Comparison of ENCODE assay signal across 8 cellular contexts in the genomic region with DNA sequence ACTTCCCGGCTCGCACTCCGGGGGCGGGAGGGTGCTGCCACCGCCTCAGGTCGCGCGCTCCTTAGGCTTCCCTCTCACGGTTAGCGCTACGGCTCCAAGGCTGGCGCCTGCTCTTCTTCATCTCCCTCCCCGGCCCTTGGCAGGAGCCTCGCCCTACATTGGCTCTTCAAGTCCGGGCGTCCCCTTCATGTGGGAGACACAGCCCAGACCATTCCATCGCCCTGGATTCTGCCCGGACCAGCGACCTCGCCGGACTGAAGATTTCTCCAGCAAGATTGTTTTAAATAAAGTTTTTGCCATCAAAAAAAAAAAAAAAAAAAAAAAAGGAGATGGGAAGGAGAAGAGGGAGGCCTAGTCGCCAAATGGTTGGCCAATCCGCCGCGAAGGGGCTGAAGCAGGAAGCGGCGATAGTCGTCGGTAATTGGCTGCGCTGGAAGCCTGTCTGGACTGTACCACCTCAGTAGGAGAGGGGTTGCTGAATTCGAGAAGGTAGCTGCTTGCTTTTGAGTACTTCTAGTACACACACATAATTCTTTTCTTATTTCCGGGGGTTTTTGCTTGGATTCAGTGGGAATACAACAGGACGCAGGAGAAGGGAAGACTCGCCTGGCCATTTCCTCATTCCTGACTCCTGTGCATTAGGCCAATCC. TPM values are rescaled to one million over a fixed set of nuclear protein-coding genes. Genes with fewer than 3 reads are reported as not detected.
DNase-seq lines count a peak whose midpoint lies in the region; TF ChIP-seq lines count a peak whose summit lies in the region.

No MANE protein-coding gene starts in this region.

- H3K36me3 Mint-ChIP-seq in H9 (ENCODE audit: insufficient read depth in 1 of 3, low read depth in 3 of 3) (peaks cover 4 to 17% (median 12%) of the 10 kb centered on the region in 3 experiments), nephron progenitor cell (ENCODE audit: low read depth) (peaks cover 10% of the 10 kb centered on the region)
- H3K36me3 Mint-ChIP-seq in stimulated activated naive CD8-positive, alpha-beta T cell treated with anti-CD3 and anti-CD28 coated beads, Interleukin-15, Interleukin-2, amounts not matched to agents 100 ng/mL and 50 ng/mL, for 24 hours (ENCODE audit: low read depth): peaks cover 16% of the 10 kb centered on the region

- H4K5ac ChIP-seq in H9 (ENCODE audit: insufficient read length, low read depth, low read length): no peak overlapping the region

- H3K36me3 ChIP-seq in ES-I3 (ENCODE audit: insufficient read depth, low read length): peaks cover 2% of the 10 kb centered on the region; the same call in 1 of the 2 replicates

- H3K9me3 Mint-ChIP-seq in H9: peaks cover 0 to 3% of the 10 kb centered on the region in 2 experiments; a peak in 3 of 5 replicates
- H3K9me3 Mint-ChIP-seq in nephron progenitor cell: no peaks in the 10 kb centered on the region
- H3K9me3 Mint-ChIP-seq in stimulated activated naive CD8-positive, alpha-beta T cell treated with anti-CD3 and anti-CD28 coated beads, Interleukin-15, Interleukin-2, amounts not matched to agents 100 ng/mL and 50 ng/mL, for 24 hours: no peaks in the 10 kb centered on the region

- H4K91ac ChIP-seq in H9 (ENCODE audit: insufficient read length, low read depth, low read length): no peak overlapping the region

- H3K4ac ChIP-seq in H9 (ENCODE audit: low read depth, low read length): no peak overlapping the region; the same call in 1 of the 2 replicates

- peak; percentile 98 for DNase-seq in H9
- DNase-seq in M059J (ENCODE audit: low read depth): peak; percentile 98
- peak; percentile 75 to 88 for DNase-seq in SHP77 (lab: John Stamatoyannopoulos, UW)
- peak; percentile 60 for DNase-seq in activated gamma-delta T cell (lab: John Stamatoyannopoulos, UW)
- peak; percentile 99 for DNase-seq in fibroblast of the conjunctiva (ENCODE audit: low read depth)
- peak; percentile 86 for DNase-seq in nephron progenitor cell

- H3K27ac ChIP-seq in H9 (ENCODE audit: insufficient read length, low read depth, low read length): peak overlapping the region; percentile 93

- no peak overlapping the region for H3K23ac ChIP-seq in H9 (ENCODE audit: insufficient read length, low read depth, low read length)

- H3K4me1 ChIP-seq in ES-I3 (ENCODE audit: insufficient read depth, low read length): no peaks in the 10 kb centered on the region
- no peaks in the 10 kb centered on the region for H3K4me1 ChIP-seq in H9 (ENCODE audit: insufficient read depth, low read length)

- no peak overlapping the region for H2BK15ac ChIP-seq in H9 (ENCODE audit: low read depth, low read length)

- H3K4me1 Mint-ChIP-seq in H9 (peaks cover 10 to 15% of the 10 kb centered on the region in 2 experiments), nephron progenitor cell (peaks cover 42% of the 10 kb centered on the region)
- peaks cover 56% of the 10 kb centered on the region for H3K4me1 Mint-ChIP-seq in stimulated activated naive CD8-positive, alpha-beta T cell treated with anti-CD3 and anti-CD28 coated beads, Interleukin-15, Interleukin-2, amounts not matched to agents 100 ng/mL and 50 ng/mL, for 24 hours (ENCODE audit: low read depth)

- peak overlapping the region; percentile 100 for H3K27ac Mint-ChIP-seq in H9
- H3K27ac Mint-ChIP-seq in nephron progenitor cell: peak overlapping the region; percentile 100
- peak overlapping the region; percentile 100 for H3K27ac Mint-ChIP-seq in stimulated activated naive CD8-positive, alpha-beta T cell treated with anti-CD3 and anti-CD28 coated beads, Interleukin-15, Interleukin-2, amounts not matched to agents 100 ng/mL and 50 ng/mL, for 24 hours

- TF ChIP-seq CTCF in H9 (conservative IDR thresholded peaks at IDR 0.05) (no peak), nephron progenitor cell (IDR thresholded peaks at IDR 0.05) (no peak)

- peaks cover 6% of the 10 kb centered on the region for H3K23me2 ChIP-seq in H9 (ENCODE audit: insufficient read length, low read depth, low read length, poor library complexity, severe bottlenecking)

- H3K27me3 ChIP-seq in H9 (ENCODE audit: insufficient read depth, low read length): no peaks in the 10 kb centered on the region

- H3T11ph ChIP-seq in H9 (ENCODE audit: low read length): peak overlapping the region; percentile 95

- peak overlapping the region; percentile 72 for H2BK120ac ChIP-seq in H9 (ENCODE audit: low read depth, low read length, poor library complexity, severe bottlenecking)

- H3K4me3 Mint-ChIP-seq in H9 (peak overlapping the region; percentile 91 to 95), nephron progenitor cell (peak overlapping the region; percentile 99)
- peak overlapping the region; percentile 98 for H3K4me3 Mint-ChIP-seq in stimulated activated naive CD8-positive, alpha-beta T cell treated with anti-CD3 and anti-CD28 coated beads, Interleukin-15, Interleukin-2, amounts not matched to agents 100 ng/mL and 50 ng/mL, for 24 hours

- no peak overlapping the region for H2AK5ac ChIP-seq in H9 (ENCODE audit: insufficient read length, low read length)

- H4K20me1 ChIP-seq in H9 (ENCODE audit: control insufficient read depth, insufficient read depth, insufficient read length): no peaks in the 10 kb centered on the region

- peaks cover 6% of the 10 kb centered on the region; the same call in 1 of the 2 replicates for H3K79me2 ChIP-seq in H9 (ENCODE audit: insufficient read depth, low read length)

- no CpG with 5 or more reads among the region's 34 CpGs for WGBS in H9 (ENCODE audit: extremely low coverage, insufficient read length, low lambda C conversion rate)

- peak overlapping the region; percentile 94 for H3K4me2 ChIP-seq in H9 (ENCODE audit: insufficient read depth, insufficient read length, low read length)

- peak overlapping the region; percentile 97 for H3K18ac ChIP-seq in H9 (ENCODE audit: insufficient read length, low read depth, low read length)

- H2AFZ ChIP-seq in H9 (ENCODE audit: low read length): peak overlapping the region; percentile 82

- H2BK5ac ChIP-seq in H9 (ENCODE audit: insufficient read length, low read length): peak overlapping the region; percentile 89

- no peaks in the 10 kb centered on the region for H3K79me1 ChIP-seq in H9 (ENCODE audit: insufficient read depth, low read depth, low read length, poor library complexity, severe bottlenecking)

- no peak overlapping the region for H4K8ac ChIP-seq in H9 (replicated peaks; ENCODE audit: insufficient read length, low read depth, low read length)

- H3K56ac ChIP-seq in H9 (ENCODE audit: insufficient read length, low read depth, low read length): peak overlapping the region; percentile 71

- H3K9me3 ChIP-seq in ES-I3 (ENCODE audit: control insufficient read depth, insufficient read depth, low read length): no peaks in the 10 kb centered on the region
- no peaks in the 10 kb centered on the region for H3K9me3 ChIP-seq in H9 (ENCODE audit: control insufficient read depth, low read depth, low read length)

- no peaks in the 10 kb centered on the region for H3K27me3 Mint-ChIP-seq in H9 (ENCODE audit: low read depth)
- H3K27me3 Mint-ChIP-seq in nephron progenitor cell (ENCODE audit: low read depth, poor library complexity): no peaks in the 10 kb centered on the region
- no peaks in the 10 kb centered on the region for H3K27me3 Mint-ChIP-seq in stimulated activated naive CD8-positive, alpha-beta T cell treated with anti-CD3 and anti-CD28 coated beads, Interleukin-15, Interleukin-2, amounts not matched to agents 100 ng/mL and 50 ng/mL, for 24 hours

- no peak overlapping the region for H2BK20ac ChIP-seq in H9 (ENCODE audit: low read depth, low read length, poor library complexity, severe bottlenecking)

- no peak overlapping the region for H2BK12ac ChIP-seq in H9 (ENCODE audit: insufficient read length, low read depth, low read length)

- H3K9ac ChIP-seq in ES-I3 (ENCODE audit: low read depth, low read length) (peak overlapping the region; percentile 87), H9 (ENCODE audit: extremely low read depth, insufficient read length, low read length) (peak overlapping the region; percentile 98)

- peak overlapping the region; percentile 94; the same call in 1 of the 2 replicates for H3K14ac ChIP-seq in H9 (ENCODE audit: insufficient read depth, low read length)

RNA-seq across cellular contexts. Expression of a gene that starts 0.7 kb away (rescaled TPM):
- 65.2 and 67.2 TPM in 2 replicates for total RNA-seq in H9 (2021)
- total RNA-seq in M059J (2014; rRNA removed; shearing (Covaris generic)): 37.4 and 50.8 TPM in 2 replicates

RNA-seq across cellular contexts. Expression of a gene that starts 9.6 kb away (rescaled TPM):
- 35.5 and 37.4 TPM in 2 replicates for total RNA-seq in H9 (2021)
- 18.4 and 30.7 TPM in 2 replicates for total RNA-seq in M059J (2014; rRNA removed; shearing (Covaris generic))

RNA-seq across cellular contexts. Expression of a gene that starts 17.5 kb away (rescaled TPM):
- total RNA-seq in H9 (2021): 0.13 TPM in 1 of 2 replicates, not detected in the other
- total RNA-seq in M059J (2014; rRNA removed; shearing (Covaris generic)): 0.25 and 0.79 TPM in 2 replicates

RNA-seq across cellular contexts. Expression of a gene that starts 44.8 kb away (rescaled TPM):
- total RNA-seq in H9 (2021): 17.6 and 17.9 TPM in 2 replicates
- 38.3 and 50.0 TPM in 2 replicates for total RNA-seq in M059J (2014; rRNA removed; shearing (Covaris generic))

RNA-seq across cellular contexts. Expression of a gene that starts 45.2 kb away (rescaled TPM):
- 91.1 and 91.3 TPM in 2 replicates for total RNA-seq in H9 (2021)
- 155 and 166 TPM in 2 replicates for total RNA-seq in M059J (2014; rRNA removed; shearing (Covaris generic))

Comparison
In these comparisons a context has a peak if more than half of its experiments do, and no peak if none do; other contexts are left out.
1. Peak in every context shown above with its lines: DNase-seq and H3K27ac ChIP-seq.